8 cellular contexts compared by ENCODE assay signal in genomic region chr16:53061701-53062159, GRCh38. TPM values are rescaled to one million over a fixed set of nuclear protein-coding genes. Genes with fewer than 3 reads are reported as not detected.
DNase-seq lines count a peak whose midpoint lies in the region; ATAC-seq and TF ChIP-seq lines count a peak whose summit lies in the region.

No MANE protein-coding gene starts in this region.

- no peaks in the 10 kb centered on the region for H3K27me3 ChIP-seq in psoas muscle (ENCODE audit: insufficient read depth in 3 of 3, low read length in 2 of 3)
- H3K27me3 ChIP-seq in BE2C = no peaks in the 10 kb centered on the region

- peak; percentile 30 for TF ChIP-seq CTCF in GM12873 (IDR thresholded peaks at IDR 0.05; ENCODE audit: insufficient read depth, low read depth, low read length, missing control alignments)
- no peak for TF ChIP-seq CTCF in psoas muscle (IDR thresholded peaks at IDR 0.05)
- no peak for TF ChIP-seq CTCF in HFFc6 (IDR thresholded peaks at IDR 0.05)
- TF ChIP-seq CTCF in BE2C (IDR thresholded peaks at IDR 0.05; ENCODE audit: low read depth, low read length) = no peak

- H3K4me3 Mint-ChIP-seq in activated T-helper 1 cell treated with anti-CD3 and anti-CD28 coated beads, Interleukin-12 subunit alpha, Interleukin-12 subunit beta, Interleukin-2, Interleukin-4 antibody, amounts not matched to agents 30 ng/mL and 10 ng/mL and 1 ng/mL, durations not matched to agents 14 hours and 24 hours and 36 hours = peak overlapping the region; percentile 24
- no peak overlapping the region for H3K4me3 Mint-ChIP-seq in HFFc6

- H3K4me1 ChIP-seq in psoas muscle (peaks cover 36% of the 10 kb centered on the region), BE2C (peaks cover 4% of the 10 kb centered on the region)

- no peak for DNase-seq in activated T-helper 1 cell treated with anti-CD3 and anti-CD28 coated beads, Interleukin-12 subunit alpha, Interleukin-12 subunit beta, Interleukin-2, Interleukin-4 antibody, amounts not matched to agents 30 ng/mL and 10 ng/mL and 1 ng/mL, durations not matched to agents 14 hours and 24 hours and 36 hours (ENCODE audit: low spot score)
- peak in 1 of 2 donors; percentile 49 for DNase-seq in psoas muscle
- no peak for DNase-seq in HFFc6
- DNase-seq in activated gamma-delta T cell treated with Interleukin-2 at 50 U/mL for 16 hours = no peak
- DNase-seq in BE2C = no peak

- no peaks in the 10 kb centered on the region for H3K9me3 Mint-ChIP-seq in activated T-helper 1 cell treated with anti-CD3 and anti-CD28 coated beads, Interleukin-12 subunit alpha, Interleukin-12 subunit beta, Interleukin-2, Interleukin-4 antibody, amounts not matched to agents 30 ng/mL and 10 ng/mL and 1 ng/mL, durations not matched to agents 14 hours and 24 hours and 36 hours
- H3K9me3 Mint-ChIP-seq in HFFc6 = no peaks in the 10 kb centered on the region

- H3K4me3 ChIP-seq in psoas muscle (no peak overlapping the region), BE2C (ENCODE audit: low read depth, low read length) (no peak overlapping the region)

- no peaks in the 10 kb centered on the region for H3K9me3 ChIP-seq in psoas muscle
- no peaks in the 10 kb centered on the region for H3K9me3 ChIP-seq in BE2C

- H3K36me3 Mint-ChIP-seq in activated T-helper 1 cell treated with anti-CD3 and anti-CD28 coated beads, Interleukin-12 subunit alpha, Interleukin-12 subunit beta, Interleukin-2, Interleukin-4 antibody, amounts not matched to agents 30 ng/mL and 10 ng/mL and 1 ng/mL, durations not matched to agents 14 hours and 24 hours and 36 hours (ENCODE audit: low read depth) = no peaks in the 10 kb centered on the region
- peaks cover 1% of the 10 kb centered on the region; the same call in 1 of the 2 replicates for H3K36me3 Mint-ChIP-seq in HFFc6 (ENCODE audit: low read depth)

- peaks cover 23% of the 10 kb centered on the region for H3K4me1 Mint-ChIP-seq in activated T-helper 1 cell treated with anti-CD3 and anti-CD28 coated beads, Interleukin-12 subunit alpha, Interleukin-12 subunit beta, Interleukin-2, Interleukin-4 antibody, amounts not matched to agents 30 ng/mL and 10 ng/mL and 1 ng/mL, durations not matched to agents 14 hours and 24 hours and 36 hours (ENCODE audit: low read depth)
- H3K4me1 Mint-ChIP-seq in HFFc6 (ENCODE audit: low read depth) = peaks cover 35% of the 10 kb centered on the region

- WGBS in psoas muscle, 3 donors = 21 to 33% (median 27%) methylated on average over 3 of the region's 3 CpGs

- H3K27ac Mint-ChIP-seq in activated T-helper 1 cell treated with anti-CD3 and anti-CD28 coated beads, Interleukin-12 subunit alpha, Interleukin-12 subunit beta, Interleukin-2, Interleukin-4 antibody, amounts not matched to agents 30 ng/mL and 10 ng/mL and 1 ng/mL, durations not matched to agents 14 hours and 24 hours and 36 hours = peak overlapping the region; percentile 61
- no peak overlapping the region for H3K27ac Mint-ChIP-seq in HFFc6

- H3K36me3 ChIP-seq in psoas muscle (ENCODE audit: insufficient read depth in 1 of 2, low read depth in 1 of 2) = no peaks in the 10 kb centered on the region
- no peaks in the 10 kb centered on the region for H3K36me3 ChIP-seq in BE2C

- no peaks in the 10 kb centered on the region for H3K27me3 Mint-ChIP-seq in activated T-helper 1 cell treated with anti-CD3 and anti-CD28 coated beads, Interleukin-12 subunit alpha, Interleukin-12 subunit beta, Interleukin-2, Interleukin-4 antibody, amounts not matched to agents 30 ng/mL and 10 ng/mL and 1 ng/mL, durations not matched to agents 14 hours and 24 hours and 36 hours (ENCODE audit: insufficient read depth)
- no peaks in the 10 kb centered on the region for H3K27me3 Mint-ChIP-seq in HFFc6 (ENCODE audit: insufficient read depth)

- ATAC-seq in GM21360 (IDR thresholded peaks at IDR 0.05; ENCODE audit: unreplicated experiment) (peak; percentile 81), HG03469 (IDR thresholded peaks at IDR 0.05; ENCODE audit: unreplicated experiment) (peak; percentile 81), psoas muscle (peak in 3 of 4 donors; percentile 29 to 44 (median 35))

- H3K27ac ChIP-seq in psoas muscle = peak overlapping the region; percentile 5

- intact Hi-C loops in activated T-helper 1 cell treated with anti-CD3 and anti-CD28 coated beads, Interleukin-12 subunit alpha, Interleukin-12 subunit beta, Interleukin-2, Interleukin-4 antibody, amounts not matched to agents 30 ng/mL and 10 ng/mL and 1 ng/mL, durations not matched to agents 14 hours and 24 hours and 36 hours (cut with micrococcal nuclease) = no loop called here
- intact Hi-C loops in psoas muscle (cut with DNase I) = loop anchor here in 1 of 2 donors (2.0 kb wide), 1 partner anchor 33 kb away; no protein-coding TSS in a partner anchor

RNA-seq across cellular contexts. Expression of gene CHD9, which starts 6.9 kb away (rescaled TPM):
- total RNA-seq in activated T-helper 1 cell treated with anti-CD3 and anti-CD28 coated beads, Interleukin-12 subunit alpha, Interleukin-12 subunit beta, Interleukin-2, Interleukin-4 antibody, amounts not matched to agents 30 ng/mL and 10 ng/mL and 1 ng/mL, durations not matched to agents 14 hours and 24 hours and 36 hours = 17.0 and 18.3 TPM in 2 replicates
- total RNA-seq in psoas muscle = 10 to 100 TPM; 36.4 to 47.9 (median 45.7) TPM
- 10 to 100 TPM in 2 of 3 donors, 1 to 10 TPM in 1; 5.8 to 26.8 (median 11.7) TPM for polyA plus RNA-seq in psoas muscle
- 10 to 100 TPM; 39.7 to 48.8 (median 45.7) TPM for total RNA-seq in HFFc6 (2021; fragmentation: NEBNext Ultra II Directional; extraction: Animal tissue kit (Norgen Biotek cat#: 25700))
- polyA plus RNA-seq in BE2C (2012; ENCODE audit: insufficient read depth, insufficient read length, low read depth) = 16.0 TPM

RNA-seq across cellular contexts. Expression of gene CHD9NB, which starts 9.0 kb away (rescaled TPM):
- total RNA-seq in activated T-helper 1 cell treated with anti-CD3 and anti-CD28 coated beads, Interleukin-12 subunit alpha, Interleukin-12 subunit beta, Interleukin-2, Interleukin-4 antibody, amounts not matched to agents 30 ng/mL and 10 ng/mL and 1 ng/mL, durations not matched to agents 14 hours and 24 hours and 36 hours = 0.24 and 1.1 TPM in 2 replicates
- under 1 TPM in 3 of 4 donors, not detected in 1; 0.13 to 0.56 (median 0.22) TPM for total RNA-seq in psoas muscle
- polyA plus RNA-seq in psoas muscle = under 1 TPM; 0.05 to 0.77 (median 0.14) TPM
- total RNA-seq in HFFc6 (2021; fragmentation: NEBNext Ultra II Directional; extraction: Animal tissue kit (Norgen Biotek cat#: 25700)) = 1 to 10 TPM; 2.1 to 4.0 (median 3.1) TPM
- not detected for polyA plus RNA-seq in BE2C (2012; ENCODE audit: insufficient read depth, insufficient read length, low read depth)
